Comparison of ENCODE assay signal across 1 cellular context in genomic region chr2:113532991-113533390, GRCh38.
DNase-seq lines count a peak whose midpoint lies in the region.
"Not testable (repeated sequence)": the region's sequence is repeated elsewhere in the genome, so short reads cannot be mapped to it uniquely, and the experiment has no call there.

No MANE protein-coding gene starts in this region.

- intact Hi-C loops in head of caudate nucleus (cut with DNase I), result not testable (repeated sequence)

- peak in 27 of 42 donors; percentile 1 to 62 (median 37) for DNase-seq in head of caudate nucleus
